In the genomic region with DNA sequence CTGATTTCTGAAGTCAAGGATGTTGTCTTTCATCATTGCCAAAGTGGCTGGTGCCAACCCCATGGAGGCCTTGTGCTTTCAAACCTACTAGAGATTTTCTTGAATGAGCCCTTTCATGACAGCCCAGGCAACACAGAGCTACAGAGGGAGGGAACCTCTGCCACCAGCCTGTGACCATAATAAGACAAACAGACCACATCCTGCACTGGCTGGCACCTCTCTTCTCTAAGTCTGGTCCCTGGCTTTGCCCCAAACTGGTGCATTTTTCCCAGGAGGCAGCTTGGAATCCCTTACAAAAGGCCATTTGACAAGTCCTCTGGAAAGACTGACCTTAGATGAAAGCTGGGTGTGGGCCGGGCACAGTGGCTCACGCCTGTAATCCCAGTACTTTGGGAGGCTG, we compare ENCODE assay signal across 17 cellular contexts.
"Had no signal": no experiment of that assay in that cellular context is flagged by ENCODE, and none has a peak within 500 bp of the region (broad histone marks: within the 10 kb centered on the region; RNA-seq: fewer than 3 reads in every experiment).

No MANE protein-coding gene starts in this region.

- ATAC-seq: activated CD8-positive, alpha-beta memory T cell treated with anti-CD3 and anti-CD28 coated beads, Interleukin-2, amount 10 ng/mL, durations not matched to agents 7 days and 5 days; activated naive CD4-positive, alpha-beta T cell treated with anti-CD3 and anti-CD28 coated beads, Interleukin-2, amount 50 U/mL, for 72 hours; esophagus mucosa; naive thymus-derived CD8-positive, alpha-beta T cell; right lobe of liver; T-helper 17 cell had no signal

- H3K4me3 ChIP-seq: lung, prostate gland, right lobe of liver, upper lobe of left lung had no signal

- DNase-seq: activated CD4-positive, alpha-beta T cell treated with anti-CD3 and anti-CD28 coated beads, Interleukin-2, amount 50 U/mL, for 4 hours; activated CD4-positive, CD25-positive, alpha-beta regulatory T cell treated with anti-CD3 and anti-CD28 coated beads, Interleukin-2, amount 50 U/mL, for 72 hours; activated CD8-positive, alpha-beta memory T cell treated with anti-CD3 and anti-CD28 coated beads, Interleukin-2, amount 10 ng/mL, durations not matched to agents 7 days and 5 days; activated effector memory CD4-positive, alpha-beta T cell treated with Interleukin-2 at 50 U/mL for 16 hours; activated T-cell treated with anti-CD3 and anti-CD28 coated beads, Interleukin-2, amount 50 U/mL, for 24 hours; cerebellar nuclear complex; glutamatergic neuron; naive thymus-derived CD8-positive, alpha-beta T cell; right lobe of liver; stimulated activated CD4-positive, alpha-beta T cell treated with anti-CD3 and anti-CD28 coated beads, Interleukin-2, amount 100 ng/mL, for 48 hours; stimulated activated naive CD4-positive, alpha-beta T cell treated with Interleukin-2 at 50 U/mL for 16 hours; T-helper 17 cell; upper lobe of left lung had no signal

- H3K27me3 ChIP-seq: right lobe of liver, upper lobe of left lung had no signal

- H3K27ac ChIP-seq: right lobe of liver, upper lobe of left lung had no signal

- H3K4me1 ChIP-seq: prostate gland, right lobe of liver had no signal

- H3K9me3 ChIP-seq: prostate gland, right lobe of liver, upper lobe of left lung had no signal

- H3K36me3 ChIP-seq: prostate gland, right lobe of liver, upper lobe of left lung had no signal
